Comparison of ENCODE assay signal across 17 cellular contexts in genomic region chr1:91550961-91551360, GRCh38.
"Had no signal": no experiment of that assay in that cellular context is flagged by ENCODE, and none has a peak within 500 bp of the region (broad histone marks: within the 10 kb centered on the region; RNA-seq: fewer than 3 reads in every experiment).

No MANE protein-coding gene starts in this region.

- H3K27me3 Mint-ChIP-seq: naive thymus-derived CD4-positive, alpha-beta T cell had no signal

- H3K27ac Mint-ChIP-seq: brain, endodermal cell had no signal

- H3K9me3 ChIP-seq: SJCRH30, upper lobe of left lung had no signal

- H3K36me3 Mint-ChIP-seq: brain had no signal

- DNase-seq: activated naive CD4-positive, alpha-beta T cell treated with Interleukin-2 at 50 U/mL for 16 hours; activated T-cell treated with anti-CD3 and anti-CD28 coated beads, Interleukin-2, amount 50 U/mL, for 48 hours; amniotic stem cell; cerebellar nuclear complex; dermis blood vessel endothelial cell; endodermal cell; hippocampal formation; naive thymus-derived CD4-positive, alpha-beta T cell; posterior cingulate gyrus; SJCRH30; stimulated activated naive CD4-positive, alpha-beta T cell; T-helper 9 cell; upper lobe of left lung had no signal

- H3K4me3 ChIP-seq: lung, SJCRH30, skin epidermis, upper lobe of left lung had no signal

- H3K4me3 Mint-ChIP-seq: brain, endodermal cell had no signal

- H3K27me3 ChIP-seq: SJCRH30, upper lobe of left lung had no signal

- ATAC-seq: naive thymus-derived CD4-positive, alpha-beta T cell had no signal

- H3K4me1 ChIP-seq: SJCRH30 had no signal

- H3K27ac ChIP-seq: SJCRH30, upper lobe of left lung, VCaP had no signal

- H3K36me3 ChIP-seq: SJCRH30, upper lobe of left lung had no signal
